Comparison of ENCODE assay signal across 8 cellular contexts in the genomic region with DNA sequence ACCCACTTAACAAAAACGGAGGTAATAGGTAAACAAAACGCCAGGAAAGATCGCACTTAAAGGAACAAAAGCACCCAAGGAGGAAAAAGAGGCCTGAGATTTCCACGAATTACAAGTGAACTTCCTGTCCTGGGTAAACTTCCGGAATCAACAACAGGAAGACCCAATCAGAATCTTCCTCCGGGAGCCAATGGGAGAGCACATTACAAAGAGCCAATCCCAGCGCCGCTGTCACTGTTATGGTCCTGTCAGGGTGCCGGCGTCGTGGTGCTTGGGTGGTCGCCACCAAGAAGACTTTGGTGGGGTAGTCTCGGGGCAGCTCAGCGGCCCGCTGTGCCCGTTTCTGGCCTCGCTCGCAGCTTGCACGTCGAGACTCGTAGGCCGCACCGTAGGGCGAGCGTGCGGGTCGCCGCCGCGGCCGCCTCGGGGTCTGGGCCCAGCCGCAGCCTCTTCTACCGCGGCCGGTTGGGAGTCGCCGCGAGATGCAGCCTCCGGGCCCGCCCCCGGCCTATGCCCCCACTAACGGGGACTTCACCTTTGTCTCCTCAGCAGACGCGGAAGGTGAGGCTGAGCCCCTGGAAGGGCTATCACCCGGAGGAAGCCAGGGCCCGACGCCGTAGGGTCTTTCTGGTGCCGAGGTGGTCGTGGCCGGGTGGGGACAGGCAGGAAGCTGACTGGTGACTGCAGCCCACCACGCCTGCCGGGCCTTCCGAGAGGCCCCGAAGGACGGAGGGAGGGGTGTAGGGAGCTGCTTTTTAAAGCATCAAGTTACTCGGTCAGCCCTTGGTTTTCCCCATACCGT. TPM values are rescaled to one million over a fixed set of nuclear protein-coding genes. Genes with fewer than 3 reads are reported as not detected.
DNase-seq lines count a peak whose midpoint lies in the region; ATAC-seq, FAIRE-seq and TF ChIP-seq lines count a peak whose summit lies in the region.

A gene (plus strand): TSS at position 231 of the 802 bp plus-strand sequence. CDS start 252 bp downstream, at position 483.

- no peaks in the 10 kb centered on the region for H3K9me3 ChIP-seq in heart right ventricle
- no peaks in the 10 kb centered on the region for H3K9me3 ChIP-seq in upper lobe of left lung

- POLR2A ChIA-PET in T-cell (lab: Charles Lee): interaction anchor here in 1 of 2 donors (0.5 kb wide), 1 partner anchor 13 kb away, joined by 3 read pairs; no protein-coding TSS in a partner anchor

- H3K27ac Mint-ChIP-seq in T-cell: peak within 1 kb of the TSS; percentile 98 to 100

- DNase-seq in GM12891 (ENCODE audit: insufficient read length, low spot score) (peak; percentile 92), NCI-H1436 treated with DMSO at 0.1 percent for 48 hours (lab: John Stamatoyannopoulos, UW) (peak; percentile 50), T-cell (peak; percentile 68 to 94 (median 84)), heart right ventricle (peak; percentile 86 to 90), posterior cingulate gyrus (peak; percentile 76 to 97 (median 84)), upper lobe of left lung (peak; percentile 85 to 91)

- CTCF ChIA-PET in T-cell (lab: Charles Lee): interaction anchor here (0.6 to 1.1 kb wide), 2 partner anchors 112 to 222 kb away, joined by 3 to 4 read pairs; a partner anchor contains a TSS

- FAIRE-seq in GM12891 (lab: Jason Lieb, UNC): peak; percentile 94

- peak; percentile 79 for TF ChIP-seq POLR2A in GM12891 (IDR thresholded peaks at IDR 0.05; ENCODE audit: low read depth, low read length)
- TF ChIP-seq POLR2A in upper lobe of left lung (IDR thresholded peaks at IDR 0.05): peak; percentile 51 to 79 (median 72)

- H3K4me3 ChIP-seq in heart right ventricle (peak within 1 kb of the TSS; percentile 70 to 99 (median 94)), upper lobe of left lung (peak within 1 kb of the TSS; percentile 81 to 93 (median 86))

- H3K27me3 ChIP-seq in heart right ventricle (no peaks in the 10 kb centered on the region), upper lobe of left lung (no peaks in the 10 kb centered on the region)

- peaks cover 12% of the 10 kb centered on the region for H3K36me3 Mint-ChIP-seq in T-cell

- 0% methylated on average over 58 to 59 of the region's 59 CpGs for WGBS in adipose tissue, 3 donors
- 0 to 1% methylated on average over 59 of the region's 59 CpGs for WGBS in heart right ventricle, 2 donors
- 1 to 2% methylated on average over 22 to 23 of the region's 59 CpGs for WGBS in upper lobe of left lung, 2 donors

- peak; percentile 99 for ATAC-seq in HG02840 (IDR thresholded peaks at IDR 0.05; ENCODE audit: low FRiP score, unreplicated experiment)
- peak; percentile 97 to 98 (median 97) for ATAC-seq in T-cell (replicated peaks in 1 of 4)
- peak; percentile 97 to 100 (median 99) for ATAC-seq in heart right ventricle
- ATAC-seq in upper lobe of left lung (ENCODE audit: low FRiP score in 2 of 2): peak; percentile 97 to 100

- intact Hi-C loops in heart right ventricle (cut with DNase I): loop anchor here in 1 of 10 donors (5.0 kb wide), 2 partner anchors 111 to 216 kb away; a partner anchor contains a TSS
- intact Hi-C loops in posterior cingulate gyrus (cut with DNase I): loop anchor here (5.0 kb wide), 1 partner anchor 79 kb away; a partner anchor contains a TSS

- H3K36me3 ChIP-seq in heart right ventricle (peaks cover 0 to 28% (median 11%) of the 10 kb centered on the region in 9 donors), upper lobe of left lung (peaks cover 0 to 18% (median 8%) of the 10 kb centered on the region in 4 donors)

- H3K27ac ChIP-seq in adipose tissue (ENCODE audit: low read depth, low read length) (no peak within 1 kb of the TSS), heart right ventricle (peak within 1 kb of the TSS; percentile 67 to 95 (median 88)), upper lobe of left lung (peak within 1 kb of the TSS; percentile 85 to 95 (median 91))

- H3K4me1 Mint-ChIP-seq in T-cell: peaks cover 30 to 41% (median 31%) of the 10 kb centered on the region in 3 donors

- H3K4me3 Mint-ChIP-seq in T-cell: peak within 1 kb of the TSS; percentile 84 to 94 (median 91)

- no peak for TF ChIP-seq EP300 in upper lobe of left lung (IDR thresholded peaks at IDR 0.05)

- H3K27me3 Mint-ChIP-seq in T-cell: no peaks in the 10 kb centered on the region

- H3K4me1 ChIP-seq in heart right ventricle: peaks cover 0 to 45% (median 30%) of the 10 kb centered on the region in 9 donors
- H3K4me1 ChIP-seq in upper lobe of left lung: peaks cover 9 to 38% (median 16%) of the 10 kb centered on the region in 4 donors

- H3K9me3 Mint-ChIP-seq in T-cell: no peaks in the 10 kb centered on the region

- no peak for TF ChIP-seq CTCF in heart right ventricle (IDR thresholded peaks at IDR 0.05)
- no peak for TF ChIP-seq CTCF in upper lobe of left lung (IDR thresholded peaks at IDR 0.05)

TF ChIP-seq in GM12891, 5 proteins besides CTCF, POLR2A, EP300 and RAD21:
- TF ChIP-seq TAF1 (IDR thresholded peaks at IDR 0.05; ENCODE audit: low read depth, low read length): no peak; the same call in 1 of the 2 replicates
- TF ChIP-seq POU2F2 (IDR thresholded peaks at IDR 0.05; ENCODE audit: low read depth, low read length): peak; percentile 13; the same call in 1 of the 2 replicates
- TF ChIP-seq SPI1 (IDR thresholded peaks at IDR 0.05; ENCODE audit: low read depth, low read length): peak; percentile 34; the same call in 1 of the 2 replicates
- TF ChIP-seq POLR2AphosphoS5 (IDR thresholded peaks at IDR 0.05; ENCODE audit: low read depth, low read length): peak; percentile 83
- no peak for TF ChIP-seq PAX5 (IDR thresholded peaks at IDR 0.05; ENCODE audit: insufficient read depth, low read length, severe bottlenecking)

RNA-seq across cellular contexts. Expression of the gene that starts here (rescaled TPM):
- polyA plus RNA-seq in GM12891 (2012; ENCODE audit: low read depth, missing spikeins): 17.4 TPM
- total RNA-seq in T-cell (10 to 100 TPM; 17.1 to 47.5 (median 42.7) TPM), heart right ventricle (10 to 100 TPM; 55.6 to 94.3 (median 66.4) TPM), upper lobe of left lung (10 to 100 TPM; 13.1 to 46.5 (median 18.9) TPM)
- polyA plus RNA-seq in adipose tissue (10 to 100 TPM; 12.9 to 15.7 (median 14.6) TPM), heart right ventricle (10 to 100 TPM; 15.1 to 24.9 TPM)
